In the genomic region with DNA sequence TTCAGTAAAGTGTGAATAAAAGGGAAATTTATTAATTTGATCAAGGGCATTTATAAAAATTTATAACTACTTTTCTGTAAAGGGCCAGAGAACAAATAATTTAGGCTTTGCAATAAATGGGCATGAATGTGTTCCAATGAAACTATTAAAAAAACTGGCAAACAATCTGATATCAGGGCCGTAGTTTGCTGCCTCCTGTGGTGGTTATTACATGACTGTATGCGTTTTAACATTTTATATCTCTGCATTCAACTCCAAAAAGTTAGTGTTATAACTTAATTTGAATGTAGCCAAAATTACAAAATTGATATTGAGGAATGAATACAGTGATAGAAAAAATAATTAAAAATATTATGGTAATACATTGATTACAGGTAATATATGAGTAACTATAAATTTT, we compare ENCODE assay signal across 29 cellular contexts.
DNase-seq lines count a peak whose midpoint lies in the region; ATAC-seq and TF ChIP-seq lines count a peak whose summit lies in the region.
"Had no signal": no experiment of that assay in that cellular context is flagged by ENCODE, and none has a peak within 500 bp of the region (broad histone marks: within the 10 kb centered on the region; RNA-seq: fewer than 3 reads in every experiment).

No MANE protein-coding gene starts in this region.

- TF ChIP-seq EP300 in sigmoid colon (IDR thresholded peaks at IDR 0.05), result no peak

- no peaks in the 10 kb centered on the region for H3K36me3 Mint-ChIP-seq in type B pancreatic cell
- H3K36me3 Mint-ChIP-seq: activated naive CD4-positive, alpha-beta T cell treated with anti-CD3 and anti-CD28 coated beads, Interleukin-2, amount 10 ng/mL, durations not matched to agents 7 days and 5 days; natural killer cell treated with Interleukin-12 subunit alpha and Interleukin-12 subunit beta and Interleukin-15 and Interleukin-18, amount 100 ng/mL, for 72 hours had no signal

- no peaks in the 10 kb centered on the region for H3K27me3 ChIP-seq in cardiac muscle cell
- H3K27me3 ChIP-seq in heart left ventricle, result no peaks in the 10 kb centered on the region
- no peaks in the 10 kb centered on the region for H3K27me3 ChIP-seq in brain microvascular endothelial cell (replicated peaks)
- no peaks in the 10 kb centered on the region for H3K27me3 ChIP-seq in sigmoid colon
- H3K27me3 ChIP-seq: BLaER1 treated with 17β-estradiol and CSF1 and Interleukin-3, amounts not matched to agents 10 nM and 100 nM; esophagus squamous epithelium; MG63; pancreas; right atrium auricular region; SJSA1; spleen; tibial nerve had no signal

- H3K36me3 ChIP-seq in cardiac muscle cell, result no peaks in the 10 kb centered on the region
- H3K36me3 ChIP-seq in heart left ventricle, result no peaks in the 10 kb centered on the region
- H3K36me3 ChIP-seq in brain microvascular endothelial cell (replicated peaks), result peaks cover 7% of the 10 kb centered on the region
- no peaks in the 10 kb centered on the region for H3K36me3 ChIP-seq in sigmoid colon
- H3K36me3 ChIP-seq: BLaER1 treated with 17β-estradiol and CSF1 and Interleukin-3, amounts not matched to agents 10 nM and 100 nM; esophagus squamous epithelium; MG63; pancreas; right atrium auricular region; SJSA1; spleen; tibial nerve had no signal

- H3K27ac Mint-ChIP-seq in type B pancreatic cell, result no peak overlapping the region
- H3K27ac Mint-ChIP-seq: activated naive CD4-positive, alpha-beta T cell treated with anti-CD3 and anti-CD28 coated beads, Interleukin-2, amount 10 ng/mL, durations not matched to agents 7 days and 5 days; activated T-helper 1 cell treated with anti-CD3 and anti-CD28 coated beads, Interleukin-12 subunit alpha, Interleukin-12 subunit beta, Interleukin-2, Interleukin-4 antibody, amounts not matched to agents 30 ng/mL and 10 ng/mL and 1 ng/mL, durations not matched to agents 14 hours and 24 hours and 36 hours; dendritic cell treated with granulocyte-macrophage colony-stimulating factor and Interleukin-4, amounts not matched to agents 40 ng/mL and 50 ng/mL, for 4 days; natural killer cell treated with Interleukin-12 subunit alpha and Interleukin-12 subunit beta and Interleukin-15 and Interleukin-18, amount 100 ng/mL, for 72 hours; T-helper 1 cell treated with Interleukin-12 subunit alpha and Interleukin-12 subunit beta and Interleukin-4 antibody, amounts not matched to agents 30 μg/mL and 1 μg/mL, for 36 hours had no signal

- H3K9me3 ChIP-seq in cardiac muscle cell (ENCODE audit: low read depth) (no peaks in the 10 kb centered on the region), heart left ventricle (no peaks in the 10 kb centered on the region), sigmoid colon (no peaks in the 10 kb centered on the region)
- H3K9me3 ChIP-seq: BLaER1 treated with 17β-estradiol and CSF1 and Interleukin-3, amounts not matched to agents 10 nM and 100 nM; Caco-2; esophagus squamous epithelium; MG63; pancreas; right atrium auricular region; SJSA1; spleen; tibial nerve had no signal

- H3K4me3 Mint-ChIP-seq in type B pancreatic cell, result no peak overlapping the region
- H3K4me3 Mint-ChIP-seq: activated naive CD4-positive, alpha-beta T cell treated with anti-CD3 and anti-CD28 coated beads, Interleukin-2, amount 10 ng/mL, durations not matched to agents 7 days and 5 days; activated T-helper 1 cell treated with anti-CD3 and anti-CD28 coated beads, Interleukin-12 subunit alpha, Interleukin-12 subunit beta, Interleukin-2, Interleukin-4 antibody, amounts not matched to agents 30 ng/mL and 10 ng/mL and 1 ng/mL, durations not matched to agents 14 hours and 24 hours and 36 hours; dendritic cell treated with granulocyte-macrophage colony-stimulating factor and Interleukin-4, amounts not matched to agents 40 ng/mL and 50 ng/mL, for 4 days; natural killer cell treated with Interleukin-12 subunit alpha and Interleukin-12 subunit beta and Interleukin-15 and Interleukin-18, amount 100 ng/mL, for 72 hours; T-helper 1 cell treated with Interleukin-12 subunit alpha and Interleukin-12 subunit beta and Interleukin-4 antibody, amounts not matched to agents 30 μg/mL and 1 μg/mL, for 36 hours had no signal

- peaks cover 27% of the 10 kb centered on the region for H3K4me1 Mint-ChIP-seq in type B pancreatic cell (ENCODE audit: unreplicated experiment)
- H3K4me1 Mint-ChIP-seq: activated naive CD4-positive, alpha-beta T cell treated with anti-CD3 and anti-CD28 coated beads, Interleukin-2, amount 10 ng/mL, durations not matched to agents 7 days and 5 days had no signal

- 64 to 74% (median 72%) methylated on average over 2 of the region's 2 CpGs for WGBS in heart left ventricle, 4 donors
- WGBS in sigmoid colon, 2 donors, result 44 to 81% methylated on average over 2 of the region's 2 CpGs

- no peak for ATAC-seq in heart left ventricle
- ATAC-seq: K562; natural killer cell treated with Interleukin-12 subunit alpha and Interleukin-12 subunit beta and Interleukin-15 and Interleukin-18, amount 100 ng/mL, for 72 hours; pancreas had no signal

- peak; percentile 22 for TF ChIP-seq CTCF in cardiac muscle cell (IDR thresholded peaks at IDR 0.05; ENCODE audit: low read depth, low read length)
- no peak for TF ChIP-seq CTCF in heart left ventricle (IDR thresholded peaks at IDR 0.05)
- peak; percentile 54 for TF ChIP-seq CTCF in brain microvascular endothelial cell (IDR thresholded peaks at IDR 0.05; ENCODE audit: low read depth, low read length, missing control alignments)
- TF ChIP-seq CTCF in fibroblast of villous mesenchyme (IDR thresholded peaks at IDR 0.05; ENCODE audit: insufficient read depth, low read depth, low read length), result peak; percentile 15
- TF ChIP-seq CTCF in type B pancreatic cell (conservative IDR thresholded peaks at IDR 0.05), result peak; percentile 64
- no peak for TF ChIP-seq CTCF in sigmoid colon (IDR thresholded peaks at IDR 0.05)

- H3K4me3 ChIP-seq in cardiac muscle cell (no peak overlapping the region), heart left ventricle (no peak overlapping the region), brain microvascular endothelial cell (ENCODE audit: low read depth, low read length) (no peak overlapping the region), fibroblast of villous mesenchyme (ENCODE audit: low read depth, low read length) (no peak overlapping the region), sigmoid colon (no peak overlapping the region)
- H3K4me3 ChIP-seq: BLaER1 treated with 17β-estradiol and CSF1 and Interleukin-3, amounts not matched to agents 10 nM and 100 nM; esophagus squamous epithelium; K562; MG63; pancreas; right atrium auricular region; SJSA1; spleen; tibial nerve had no signal

- H3K9me3 Mint-ChIP-seq in type B pancreatic cell, result no peaks in the 10 kb centered on the region
- H3K9me3 Mint-ChIP-seq: activated naive CD4-positive, alpha-beta T cell treated with anti-CD3 and anti-CD28 coated beads, Interleukin-2, amount 10 ng/mL, durations not matched to agents 7 days and 5 days; activated T-helper 1 cell treated with anti-CD3 and anti-CD28 coated beads, Interleukin-12 subunit alpha, Interleukin-12 subunit beta, Interleukin-2, Interleukin-4 antibody, amounts not matched to agents 30 ng/mL and 10 ng/mL and 1 ng/mL, durations not matched to agents 14 hours and 24 hours and 36 hours; dendritic cell treated with granulocyte-macrophage colony-stimulating factor and Interleukin-4, amounts not matched to agents 40 ng/mL and 50 ng/mL, for 4 days; T-helper 1 cell treated with Interleukin-12 subunit alpha and Interleukin-12 subunit beta and Interleukin-4 antibody, amounts not matched to agents 30 μg/mL and 1 μg/mL, for 36 hours had no signal

- in situ Hi-C loops in brain microvascular endothelial cell (cut with HindIII; ENCODE audit: low pct_ligation_motif_present, low sequenced_read_pairs), result no loop called here

- DNase-seq in cardiac muscle cell (ENCODE audit: low read depth in 1 of 2, low spot score in 1 of 2) (no peak), heart left ventricle (no peak), brain microvascular endothelial cell (no peak), fibroblast of villous mesenchyme (ENCODE audit: low read depth) (no peak), type B pancreatic cell (ENCODE audit: extremely low spot score, unreplicated experiment) (no peak), sigmoid colon (no peak), SW480 (ENCODE audit: low spot score) (no peak)
- DNase-seq in activated CD4-positive, alpha-beta T cell treated with anti-CD3 and anti-CD28 coated beads, Interleukin-2, amount 50 U/mL, for 48 hours, result no peak
- DNase-seq: activated CD4-positive, alpha-beta T cell treated with anti-CD3 and anti-CD28 coated beads for 48 hours; activated naive CD4-positive, alpha-beta T cell treated with anti-CD3 and anti-CD28 coated beads, Interleukin-2, amount 10 ng/mL, durations not matched to agents 7 days and 5 days; Caco-2; caudate nucleus; esophagus squamous epithelium; MG63; NCI-H2081; NCI-H226; NCI-H69; pancreas; spleen; stimulated activated CD4-positive, alpha-beta T cell treated with anti-CD3 and anti-CD28 coated beads, Interleukin-2, amount 100 ng/mL, for 48 hours had no signal

- no peak for TF ChIP-seq POLR2A in heart left ventricle (IDR thresholded peaks at IDR 0.05)
- no peak for TF ChIP-seq POLR2A in sigmoid colon (IDR thresholded peaks at IDR 0.05)

- no peaks in the 10 kb centered on the region for H3K4me1 ChIP-seq in cardiac muscle cell (ENCODE audit: low read depth)
- H3K4me1 ChIP-seq in heart left ventricle, result no peaks in the 10 kb centered on the region
- peaks cover 0 to 6% (median 2%) of the 10 kb centered on the region in 4 donors for H3K4me1 ChIP-seq in sigmoid colon
- H3K4me1 ChIP-seq: Caco-2, esophagus squamous epithelium, right atrium auricular region, spleen had no signal

- intact Hi-C loops in heart left ventricle (cut with DNase I), result no loop called here
- intact Hi-C loops in sigmoid colon (cut with DNase I), result no loop called here

- no peaks in the 10 kb centered on the region for H3K27me3 Mint-ChIP-seq in type B pancreatic cell
- H3K27me3 Mint-ChIP-seq: activated naive CD4-positive, alpha-beta T cell treated with anti-CD3 and anti-CD28 coated beads, Interleukin-2, amount 10 ng/mL, durations not matched to agents 7 days and 5 days; dendritic cell treated with granulocyte-macrophage colony-stimulating factor and Interleukin-4, amounts not matched to agents 40 ng/mL and 50 ng/mL, for 4 days; natural killer cell treated with Interleukin-12 subunit alpha and Interleukin-12 subunit beta and Interleukin-15 and Interleukin-18, amount 100 ng/mL, for 72 hours had no signal

- H3K27ac ChIP-seq in cardiac muscle cell, result no peak overlapping the region
- H3K27ac ChIP-seq in heart left ventricle, result no peak overlapping the region
- H3K27ac ChIP-seq in brain microvascular endothelial cell, result no peak overlapping the region
- H3K27ac ChIP-seq in sigmoid colon, result no peak overlapping the region
- H3K27ac ChIP-seq: BLaER1 treated with 17β-estradiol and CSF1 and Interleukin-3, amounts not matched to agents 10 nM and 100 nM; esophagus squamous epithelium; pancreas; right atrium auricular region; SJSA1; spleen; tibial nerve had no signal

Comparison
In these comparisons a context has a peak if more than half of its experiments do, and no peak if none do; other contexts are left out.
1. CTCF ChIP-seq: peak in cardiac muscle cell (single experiment), brain microvascular endothelial cell (single experiment), fibroblast of villous mesenchyme (single experiment) and type B pancreatic cell (single experiment); none in heart left ventricle (0 of 12) and sigmoid colon (0 of 4).